Comparison of ENCODE assay signal across 8 cellular contexts in genomic region chr3:127915115-127915936, GRCh38. TPM values are rescaled to one million over a fixed set of nuclear protein-coding genes. Genes with fewer than 3 reads are reported as not detected.
A peak's percentile ranks its signal among the peaks of the same experiment; 100 is the strongest.
DNase-seq lines count a peak whose midpoint lies in the region; ATAC-seq, FAIRE-seq and TF ChIP-seq lines count a peak whose summit lies in the region.

Gene KBTBD12 (plus strand): TSS chr3:127915232. CDS start chr3:127923062, 7,830 bp downstream.

- peak within 1 kb of the TSS; percentile 25 for H3K4me3 Mint-ChIP-seq in activated naive CD8-positive, alpha-beta T cell treated with anti-CD3 and anti-CD28 coated beads for 36 hours

- FAIRE-seq in D721Med (lab: Jason Lieb, UNC): no peak

- peak; percentile 60 for DNase-seq in ELF-1 (ENCODE audit: low read depth, low spot score)
- DNase-seq in activated naive CD8-positive, alpha-beta T cell treated with anti-CD3 and anti-CD28 coated beads for 36 hours: peak; percentile 16
- peak; percentile 86 for DNase-seq in left ventricle myocardium superior
- peak; percentile 13 for DNase-seq in putamen (ENCODE audit: low spot score)
- DNase-seq in GM10266 (ENCODE audit: extremely low spot score): no peak
- DNase-seq in kidney tubule cell (ENCODE audit: low spot score): no peak
- DNase-seq in D721Med (ENCODE audit: insufficient read length, low spot score): no peak
- DNase-seq in NCI-H146 treated with DMSO at 0.1 percent for 48 hours (lab: John Stamatoyannopoulos, UW; ENCODE audit: unreplicated experiment): no peak

- peak; percentile 94 for ATAC-seq in left ventricle myocardium superior

- intact Hi-C loops in left ventricle myocardium superior (cut with micrococcal nuclease): no loop called here

- TF ChIP-seq CTCF in GM10266 (IDR thresholded peaks at IDR 0.05; ENCODE audit: control insufficient read depth, insufficient read depth, low read depth, missing control alignments) (no peak), D721Med (IDR thresholded peaks at IDR 0.05; ENCODE audit: insufficient read depth, missing control alignments) (no peak)

- H3K27me3 Mint-ChIP-seq in activated naive CD8-positive, alpha-beta T cell treated with anti-CD3 and anti-CD28 coated beads for 36 hours: peaks cover 63% of the 10 kb centered on the region

- peaks cover 1% of the 10 kb centered on the region for H3K36me3 Mint-ChIP-seq in activated naive CD8-positive, alpha-beta T cell treated with anti-CD3 and anti-CD28 coated beads for 36 hours

- H3K4me1 Mint-ChIP-seq in activated naive CD8-positive, alpha-beta T cell treated with anti-CD3 and anti-CD28 coated beads for 36 hours: peaks cover 8% of the 10 kb centered on the region

- peaks cover 2% of the 10 kb centered on the region for H3K9me3 Mint-ChIP-seq in activated naive CD8-positive, alpha-beta T cell treated with anti-CD3 and anti-CD28 coated beads for 36 hours

- no peak within 1 kb of the TSS for H3K27ac Mint-ChIP-seq in activated naive CD8-positive, alpha-beta T cell treated with anti-CD3 and anti-CD28 coated beads for 36 hours

RNA-seq across cellular contexts. Expression of gene KBTBD12, which starts in this region (rescaled TPM):
- total RNA-seq in activated naive CD8-positive, alpha-beta T cell treated with anti-CD3 and anti-CD28 coated beads for 36 hours: not detected
- 27.5 TPM for total RNA-seq in left ventricle myocardium superior

Comparison
In these comparisons a context has a peak if more than half of its experiments do, and no peak if none do; other contexts are left out.
1. RNA of gene KBTBD12 (total RNA-seq): 27.5 TPM in left ventricle myocardium superior (single experiment); not detected in activated naive CD8-positive, alpha-beta T cell treated with anti-CD3 and anti-CD28 coated beads for 36 hours; every median in the first group is over 10 times any median in the second.
2. Peak in DNase-seq in activated naive CD8-positive, alpha-beta T cell treated with anti-CD3 and anti-CD28 coated beads for 36 hours; RNA of the gene not detected or under 1 TPM.
3. DNase-seq: peak in ELF-1 (single experiment), left ventricle myocardium superior (single experiment) and putamen (single experiment); none in GM10266 (single experiment), kidney tubule cell (single experiment), D721Med (single experiment) and NCI-H146 treated with DMSO at 0.1 percent for 48 hours (single experiment).